8 cellular contexts compared by ENCODE assay signal in genomic region chr16:85306071-85306792, GRCh38.
DNase-seq lines count a peak whose midpoint lies in the region; ATAC-seq and TF ChIP-seq lines count a peak whose summit lies in the region.

No MANE protein-coding gene starts in this region.

- H3K4me3 Mint-ChIP-seq in mesothelial cell of epicardium: no peak overlapping the region
- H3K4me3 Mint-ChIP-seq in stimulated activated effector memory CD8-positive, alpha-beta T cell treated with anti-CD3 and anti-CD28 coated beads, Interleukin-12 subunit alpha, Interleukin-12 subunit beta, amount 100 ng/mL, for 72 hours: peak overlapping the region; percentile 16

- POLR2A ChIA-PET in BJ (lab: Charles Lee): no interaction called here

- TF ChIP-seq CTCF in BJ (IDR thresholded peaks at IDR 0.05; ENCODE audit: insufficient read depth, low read depth, low read length) (no peak), LNCaP clone FGC (IDR thresholded peaks at IDR 0.05; ENCODE audit: control insufficient read depth, extremely low read depth, insufficient read depth) (no peak), mesothelial cell of epicardium (IDR thresholded peaks at IDR 0.05; ENCODE audit: unreplicated experiment) (no peak)

- no peaks in the 10 kb centered on the region for H3K27me3 ChIP-seq in BJ (ENCODE audit: control insufficient read depth, insufficient read depth, low read length)

- no peaks in the 10 kb centered on the region for H3K9me3 Mint-ChIP-seq in mesothelial cell of epicardium
- H3K9me3 Mint-ChIP-seq in stimulated activated effector memory CD8-positive, alpha-beta T cell treated with anti-CD3 and anti-CD28 coated beads, Interleukin-12 subunit alpha, Interleukin-12 subunit beta, amount 100 ng/mL, for 72 hours: no peaks in the 10 kb centered on the region

- peak; percentile 68 for ATAC-seq in GM21390 (IDR thresholded peaks at IDR 0.05; ENCODE audit: unreplicated experiment)
- ATAC-seq in stimulated activated effector memory CD8-positive, alpha-beta T cell treated with anti-CD3 and anti-CD28 coated beads, Interleukin-12 subunit alpha, Interleukin-12 subunit beta, amount 100 ng/mL, for 72 hours: peak; percentile 90

- H3K27me3 Mint-ChIP-seq in mesothelial cell of epicardium (ENCODE audit: low read depth): no peaks in the 10 kb centered on the region

- peak overlapping the region; percentile 77 for H3K27ac Mint-ChIP-seq in mesothelial cell of epicardium
- peak overlapping the region; percentile 19 for H3K27ac Mint-ChIP-seq in stimulated activated effector memory CD8-positive, alpha-beta T cell treated with anti-CD3 and anti-CD28 coated beads, Interleukin-12 subunit alpha, Interleukin-12 subunit beta, amount 100 ng/mL, for 72 hours

- DNase-seq in BJ (ENCODE audit: low read depth): peak; percentile 39
- peak; percentile 31 for DNase-seq in LNCaP clone FGC (ENCODE audit: low read depth)
- DNase-seq in activated CD4-positive, alpha-beta T cell treated with anti-CD3 and anti-CD28 coated beads, Interleukin-2, amount 50 U/mL, for 4 hours: peak; percentile 72 to 76
- peak; percentile 70 to 87 for DNase-seq in dermis microvascular lymphatic vessel endothelial cell (ENCODE audit: low read depth in 2 of 2)
- DNase-seq in mesothelial cell of epicardium (ENCODE audit: low spot score in 2 of 2, unreplicated experiment in 2 of 2): no peak
- DNase-seq in stimulated activated effector memory CD8-positive, alpha-beta T cell treated with anti-CD3 and anti-CD28 coated beads, Interleukin-12 subunit alpha, Interleukin-12 subunit beta, amount 100 ng/mL, for 72 hours (ENCODE audit: low spot score in 2 of 2): peak; percentile 46 to 83
- no peak for DNase-seq in DMS 273 (lab: John Stamatoyannopoulos, UW; ENCODE audit: unreplicated experiment)

- H3K4me3 ChIP-seq in BJ (ENCODE audit: low read depth, low read length) (no peak overlapping the region), LNCaP clone FGC (ENCODE audit: low read depth, low read length) (no peak overlapping the region)

- no peaks in the 10 kb centered on the region; the same call in 1 of the 2 replicates for H3K36me3 ChIP-seq in BJ (ENCODE audit: control insufficient read depth, insufficient read depth, low read length)

- no peaks in the 10 kb centered on the region for H3K36me3 Mint-ChIP-seq in mesothelial cell of epicardium
- H3K36me3 Mint-ChIP-seq in stimulated activated effector memory CD8-positive, alpha-beta T cell treated with anti-CD3 and anti-CD28 coated beads, Interleukin-12 subunit alpha, Interleukin-12 subunit beta, amount 100 ng/mL, for 72 hours: no peaks in the 10 kb centered on the region

- H3K4me1 Mint-ChIP-seq in mesothelial cell of epicardium: peaks cover 49% of the 10 kb centered on the region
- peaks cover 25% of the 10 kb centered on the region for H3K4me1 Mint-ChIP-seq in stimulated activated effector memory CD8-positive, alpha-beta T cell treated with anti-CD3 and anti-CD28 coated beads, Interleukin-12 subunit alpha, Interleukin-12 subunit beta, amount 100 ng/mL, for 72 hours

- CTCF ChIA-PET in BJ (lab: Yijun Ruan, JAX): interaction anchor here (1.1 to 5.8 kb wide), 3 partner anchors 9 to 88 kb away, joined by 3 to 31 read pairs (median 3); no protein-coding TSS in a partner anchor

Comparison
In these comparisons a context has a peak if more than half of its experiments do, and no peak if none do; other contexts are left out.
1. DNase-seq: peak in BJ (single experiment), LNCaP clone FGC (single experiment), activated CD4-positive, alpha-beta T cell treated with anti-CD3 and anti-CD28 coated beads, Interleukin-2, amount 50 U/mL, for 4 hours (2 of 2), dermis microvascular lymphatic vessel endothelial cell (2 of 2) and stimulated activated effector memory CD8-positive, alpha-beta T cell treated with anti-CD3 and anti-CD28 coated beads, Interleukin-12 subunit alpha, Interleukin-12 subunit beta, amount 100 ng/mL, for 72 hours (2 of 2); none in mesothelial cell of epicardium (0 of 2) and DMS 273 (single experiment).